ENCODE assay signal across 8 cellular contexts in the genomic region with DNA sequence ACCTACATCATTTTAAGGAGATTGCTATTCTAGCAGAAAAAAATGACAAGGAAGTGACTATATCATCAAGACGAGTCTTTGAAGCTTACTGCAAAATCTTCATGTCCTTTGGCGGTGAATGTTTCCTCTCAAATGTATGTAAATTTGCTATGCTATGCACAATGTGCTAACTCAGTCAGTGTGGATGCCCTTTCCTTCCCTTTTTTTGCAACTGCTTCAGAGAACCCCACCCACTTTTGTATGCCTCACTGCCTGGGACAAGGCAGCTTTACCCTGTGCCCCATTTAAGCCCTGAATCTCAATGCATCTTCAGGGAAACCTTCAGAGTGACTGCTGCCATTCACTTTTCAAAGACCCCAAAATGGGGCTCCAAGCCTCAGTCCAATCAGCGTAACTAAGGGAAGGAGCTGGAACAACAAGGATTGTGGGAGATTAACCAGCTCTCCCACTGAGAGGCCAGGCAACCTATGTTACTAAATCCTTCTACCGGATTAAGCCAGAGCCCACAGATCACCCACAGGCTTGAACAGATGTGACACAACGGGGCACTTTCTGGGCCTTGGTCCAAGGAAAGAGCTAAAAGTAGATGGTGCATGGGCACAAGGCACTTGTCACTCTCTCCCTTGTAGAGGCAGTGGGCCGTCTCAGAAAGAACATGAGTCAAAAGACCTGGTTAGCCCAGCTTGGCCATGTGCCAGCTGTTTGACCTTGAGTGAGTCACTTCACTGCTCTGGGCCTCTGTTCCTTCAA.
DNase-seq lines count a peak whose midpoint lies in the region; ATAC-seq and TF ChIP-seq lines count a peak whose summit lies in the region.

No MANE protein-coding gene starts in this region.

- no peaks in the 10 kb centered on the region for H3K4me1 Mint-ChIP-seq in CD8-positive, alpha-beta T cell (ENCODE audit: low read depth)

- H3K9me3 ChIP-seq in AG04450 (ENCODE audit: control insufficient read depth, insufficient read depth, low read length): no peaks in the 10 kb centered on the region
- H3K9me3 ChIP-seq in MG63: no peaks in the 10 kb centered on the region
- no peaks in the 10 kb centered on the region for H3K9me3 ChIP-seq in CD8-positive, alpha-beta T cell (ENCODE audit: low read length)

- H3K27ac Mint-ChIP-seq in CD8-positive, alpha-beta T cell: no peak overlapping the region

- no peaks in the 10 kb centered on the region for H3K9me3 Mint-ChIP-seq in CD8-positive, alpha-beta T cell

- H3K27me3 Mint-ChIP-seq in CD8-positive, alpha-beta T cell (ENCODE audit: low read depth): peaks cover 4% of the 10 kb centered on the region

- CTCF ChIA-PET in AG04450 (lab: Charles Lee): interaction anchor here (1.5 kb wide), 1 partner anchor 10 kb away, joined by 4 read pairs; no protein-coding TSS in a partner anchor
- CTCF ChIA-PET in CD8-positive, alpha-beta T cell (lab: Charles Lee): no interaction called here

- H3K27me3 ChIP-seq in AG04450 (ENCODE audit: control insufficient read depth, insufficient read depth, low read length): no peaks in the 10 kb centered on the region
- H3K27me3 ChIP-seq in MG63: no peaks in the 10 kb centered on the region
- no peaks in the 10 kb centered on the region for H3K27me3 ChIP-seq in CD8-positive, alpha-beta T cell (ENCODE audit: insufficient read depth, low read length)

- no peak overlapping the region for H3K4me3 Mint-ChIP-seq in CD8-positive, alpha-beta T cell

- DNase-seq in AG04450 (ENCODE audit: low read depth, low spot score): peak; percentile 27
- peak; percentile 58 for DNase-seq in MG63
- peak; percentile 75 for DNase-seq in amniotic epithelial cell (ENCODE audit: low read depth)
- DNase-seq in left lobe of liver (ENCODE audit: low spot score): no peak
- DNase-seq in NCI-H748 treated with DMSO at 0.1 percent for 48 hours (lab: John Stamatoyannopoulos, UW): no peak
- DNase-seq in NCI-H2227 (lab: John Stamatoyannopoulos, UW; ENCODE audit: unreplicated experiment): no peak
- DNase-seq in CD8-positive, alpha-beta T cell: no peak

- intact Hi-C loops in CD8-positive, alpha-beta T cell (cut with DNase I, micrococcal nuclease): no loop called here

- no peaks in the 10 kb centered on the region for H3K4me1 ChIP-seq in CD8-positive, alpha-beta T cell (ENCODE audit: insufficient read depth, low read length)

- no peaks in the 10 kb centered on the region for H3K36me3 Mint-ChIP-seq in CD8-positive, alpha-beta T cell

- ATAC-seq in left lobe of liver: peak; percentile 55
- no peak for ATAC-seq in HG02840 (IDR thresholded peaks at IDR 0.05; ENCODE audit: low FRiP score, unreplicated experiment)
- no peak for ATAC-seq in CD8-positive, alpha-beta T cell

- H3K4me3 ChIP-seq in AG04450 (ENCODE audit: low read depth, low read length) (no peak overlapping the region), MG63 (no peak overlapping the region)
- no peak overlapping the region for H3K4me3 ChIP-seq in CD8-positive, alpha-beta T cell (ENCODE audit: low read depth, low read length)

- no peak for TF ChIP-seq CTCF in AG04450 (IDR thresholded peaks at IDR 0.05; ENCODE audit: low read depth, low read length)
- TF ChIP-seq CTCF in CD8-positive, alpha-beta T cell (IDR thresholded peaks at IDR 0.05): no peak

- POLR2A ChIA-PET in AG04450 (lab: Yijun Ruan, JAX): no interaction called here
- POLR2A ChIA-PET in CD8-positive, alpha-beta T cell (lab: Charles Lee): interaction anchor here (0.5 kb wide), 1 partner anchor 171 kb away, joined by 3 read pairs; no protein-coding TSS in a partner anchor

- H3K36me3 ChIP-seq in MG63: no peaks in the 10 kb centered on the region; the same call in 1 of the 2 replicates
- no peaks in the 10 kb centered on the region for H3K36me3 ChIP-seq in CD8-positive, alpha-beta T cell (ENCODE audit: insufficient read depth, low read length)

- no peak overlapping the region for H3K27ac ChIP-seq in AG04450 (ENCODE audit: low read depth, low read length)
- H3K27ac ChIP-seq in CD8-positive, alpha-beta T cell (ENCODE audit: low read depth, low read length): no peak overlapping the region

Comparison
In these comparisons a context has a peak if more than half of its experiments do, and no peak if none do; other contexts are left out.
1. DNase-seq: peak in AG04450 (single experiment), MG63 (single experiment) and amniotic epithelial cell (single experiment); none in left lobe of liver (single experiment), NCI-H748 treated with DMSO at 0.1 percent for 48 hours (single experiment), NCI-H2227 (single experiment) and CD8-positive, alpha-beta T cell (0 of 7).